In the genomic region with DNA sequence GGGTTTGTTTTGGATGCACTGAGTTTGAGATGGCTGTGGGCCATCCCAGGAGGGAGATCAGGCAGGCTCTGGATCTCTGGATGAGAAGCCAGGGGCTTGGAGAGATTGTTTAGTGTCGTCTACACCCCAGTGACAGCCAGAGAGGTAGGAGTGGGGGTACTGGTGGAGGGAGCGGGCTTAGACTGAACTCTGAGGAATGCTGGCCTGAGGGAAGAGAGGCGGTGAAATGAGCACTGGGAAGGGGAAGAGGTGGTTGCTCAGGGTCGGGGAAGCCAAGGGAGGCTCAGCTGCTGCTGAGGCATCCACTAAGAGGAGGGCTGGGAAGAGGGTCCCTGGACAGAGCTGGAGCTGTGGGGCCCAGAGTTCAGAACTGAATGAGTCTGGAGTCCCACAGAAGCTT, we compare ENCODE assay signal across 20 cellular contexts. TPM values are rescaled to one million over a fixed set of nuclear protein-coding genes. Genes with fewer than 3 reads are reported as not detected.
DNase-seq lines count a peak whose midpoint lies in the region; ATAC-seq and TF ChIP-seq lines count a peak whose summit lies in the region.
"Had no signal": no experiment of that assay in that cellular context is flagged by ENCODE, and none has a peak within 500 bp of the region (broad histone marks: within the 10 kb centered on the region; RNA-seq: fewer than 3 reads in every experiment).

No MANE protein-coding gene starts in this region.

- no peak overlapping the region for H4K8ac ChIP-seq in mesendoderm (ENCODE audit: low read depth, low read length)

- no peak overlapping the region for H4K5ac ChIP-seq in mesendoderm (ENCODE audit: low read length)

- intact Hi-C loops in heart right ventricle (cut with DNase I), result no loop called here
- intact Hi-C loops in CD14-positive monocyte (cut with micrococcal nuclease), result no loop called here

- H3K4me1 Mint-ChIP-seq in brain, result peaks cover 71% of the 10 kb centered on the region
- H3K4me1 Mint-ChIP-seq in type B pancreatic cell (ENCODE audit: unreplicated experiment), result peaks cover 49% of the 10 kb centered on the region
- H3K4me1 Mint-ChIP-seq in CD14-positive monocyte, result no peaks in the 10 kb centered on the region
- H3K4me1 Mint-ChIP-seq: CD4-positive, alpha-beta memory T cell had no signal

- no peak for DNase-seq in heart right ventricle
- DNase-seq in mesendoderm, result no peak
- no peak for DNase-seq in type B pancreatic cell (ENCODE audit: extremely low spot score, unreplicated experiment)
- DNase-seq in activated naive CD4-positive, alpha-beta T cell treated with anti-CD3 and anti-CD28 coated beads, Interleukin-2, amount 50 U/mL, for 16 hours, result no peak
- DNase-seq in CD14-positive monocyte (ENCODE audit: low spot score), result no peak
- no peak for DNase-seq in G401 (ENCODE audit: low spot score)
- DNase-seq: ACHN; CD4-positive, alpha-beta memory T cell; DMS 273 treated with DMSO at 0.1 percent for 48 hours; GOT3; IMR-90; NCI-H1105 treated with DMSO at 0.1 percent for 48 hours; NCI-H2081; NCI-H2171 treated with DMSO at 0.1 percent for 48 hours; NCI-H524 treated with DMSO at 0.1 percent for 48 hours; OCI-M1; SHP77 had no signal

- H3K4me3 ChIP-seq in heart right ventricle (peak overlapping the region in 3 of 10 donors; percentile 6 to 15 (median 12)), mesendoderm (ENCODE audit: low read length) (no peak overlapping the region)
- H3K4me3 ChIP-seq: BLaER1, SK-N-MC had no signal

- no peaks in the 10 kb centered on the region for H3K36me3 ChIP-seq in heart right ventricle
- H3K36me3 ChIP-seq in mesendoderm (ENCODE audit: control insufficient read depth, insufficient read depth, low read length), result no peaks in the 10 kb centered on the region
- H3K36me3 ChIP-seq: BLaER1 had no signal

- H3K27me3 Mint-ChIP-seq in brain (peaks cover 3% of the 10 kb centered on the region), type B pancreatic cell (peaks cover 14% of the 10 kb centered on the region), CD14-positive monocyte (ENCODE audit: low read depth in 3 of 3) (peaks cover 15 to 28% (median 20%) of the 10 kb centered on the region in 3 donors)

- H2BK120ac ChIP-seq in mesendoderm (ENCODE audit: low read depth, low read length), result no peak overlapping the region

- ATAC-seq in heart right ventricle, result peak in 2 of 8 donors; percentile 7 to 18

- no peak for TF ChIP-seq CTCF in brain (conservative IDR thresholded peaks at IDR 0.05)
- TF ChIP-seq CTCF in heart right ventricle (IDR thresholded peaks at IDR 0.05), result no peak
- TF ChIP-seq CTCF in type B pancreatic cell (conservative IDR thresholded peaks at IDR 0.05), result no peak
- no peak for TF ChIP-seq CTCF in CD14-positive monocyte (IDR thresholded peaks at IDR 0.05)

- no peak overlapping the region for H2BK15ac ChIP-seq in mesendoderm (replicated peaks; ENCODE audit: low read depth)

- H2BK5ac ChIP-seq in mesendoderm (ENCODE audit: low read length), result no peak overlapping the region

- H3K27ac Mint-ChIP-seq in brain, result peak overlapping the region; percentile 9 to 69 (median 53)
- H3K27ac Mint-ChIP-seq in type B pancreatic cell, result no peak overlapping the region
- H3K27ac Mint-ChIP-seq in CD14-positive monocyte, result no peak overlapping the region
- H3K27ac Mint-ChIP-seq: CD4-positive, alpha-beta memory T cell had no signal

- H3K4me1 ChIP-seq in heart right ventricle (peaks cover 5 to 29% (median 20%) of the 10 kb centered on the region in 9 donors), mesendoderm (ENCODE audit: control insufficient read depth, low read depth, low read length) (peaks cover 4% of the 10 kb centered on the region)

- no peaks in the 10 kb centered on the region for H3K9me3 ChIP-seq in heart right ventricle
- H3K9me3 ChIP-seq: BLaER1 had no signal

- H3K27ac ChIP-seq in heart right ventricle, result peak overlapping the region in 8 of 10 donors; percentile 12 to 78 (median 60)
- no peak overlapping the region for H3K27ac ChIP-seq in mesendoderm (ENCODE audit: low read depth, low read length)
- H3K27ac ChIP-seq: BLaER1, SK-N-MC had no signal

- no peaks in the 10 kb centered on the region for H3K79me1 ChIP-seq in mesendoderm (ENCODE audit: low read length)

- H3K9me3 Mint-ChIP-seq in brain, result no peaks in the 10 kb centered on the region
- no peaks in the 10 kb centered on the region for H3K9me3 Mint-ChIP-seq in type B pancreatic cell
- peaks cover 0 to 1% (median 0%) of the 10 kb centered on the region in 7 donors for H3K9me3 Mint-ChIP-seq in CD14-positive monocyte

- 39 to 60% methylated on average over 4 of the region's 4 CpGs for WGBS in heart right ventricle, 2 donors
- no CpG with 5 or more reads among the region's 4 CpGs for WGBS in mesendoderm (ENCODE audit: extremely low coverage, insufficient coverage, low lambda C conversion rate)

- peak overlapping the region in 1 of 5 experiments; percentile 3 for H3K4me3 Mint-ChIP-seq in brain
- peak overlapping the region; percentile 55 for H3K4me3 Mint-ChIP-seq in type B pancreatic cell
- peak overlapping the region in 1 of 2 donors; percentile 17 for H3K4me3 Mint-ChIP-seq in CD14-positive monocyte
- H3K4me3 Mint-ChIP-seq: CD4-positive, alpha-beta memory T cell had no signal

- H3K18ac ChIP-seq in mesendoderm (ENCODE audit: low read length), result no peak overlapping the region

- peaks cover 0 to 3% (median 0%) of the 10 kb centered on the region in 7 donors for H3K27me3 ChIP-seq in heart right ventricle
- H3K27me3 ChIP-seq in mesendoderm (ENCODE audit: insufficient read depth, low read length, poor library complexity), result no peaks in the 10 kb centered on the region
- H3K27me3 ChIP-seq: BLaER1 had no signal

- H3K23ac ChIP-seq in mesendoderm (ENCODE audit: low read length), result no peak overlapping the region

- H3K4me2 ChIP-seq in mesendoderm (ENCODE audit: low read length), result no peak overlapping the region
- H3K4me2 ChIP-seq: BLaER1 had no signal

- no peaks in the 10 kb centered on the region for H3K79me2 ChIP-seq in mesendoderm (ENCODE audit: control insufficient read depth, insufficient read depth, low read length)

- H3K36me3 Mint-ChIP-seq in brain, result peaks cover 13% of the 10 kb centered on the region
- H3K36me3 Mint-ChIP-seq in type B pancreatic cell, result no peaks in the 10 kb centered on the region
- no peaks in the 10 kb centered on the region for H3K36me3 Mint-ChIP-seq in CD14-positive monocyte
- H3K36me3 Mint-ChIP-seq: CD4-positive, alpha-beta memory T cell had no signal

- in situ Hi-C loops in G401 (cut with HindIII; ENCODE audit: low sequenced_read_pairs), result no loop called here

- H3K56ac ChIP-seq in mesendoderm (ENCODE audit: low read length), result peak overlapping the region; percentile 10

- H2AK5ac ChIP-seq in mesendoderm (ENCODE audit: low read length), result no peak overlapping the region

- H3K9ac ChIP-seq in mesendoderm (ENCODE audit: low read length), result no peak overlapping the region
- H3K9ac ChIP-seq: BLaER1 had no signal

- no peak overlapping the region for H3K4ac ChIP-seq in mesendoderm (ENCODE audit: low read depth, low read length)

RNA-seq across cellular contexts. Expression of a gene that starts 23.6 kb away (rescaled TPM):
- polyA plus RNA-seq in brain (ENCODE audit: insufficient read depth, low read depth, low replicate concordance), result 2.0 TPM
- under 1 TPM; 0.14 to 0.46 (median 0.27) TPM for total RNA-seq in heart right ventricle
- under 1 TPM; 0.04 to 0.22 TPM for polyA plus RNA-seq in heart right ventricle
- 1.8 TPM for polyA plus RNA-seq in mesendoderm (2013, experiment 1 of 2)
- 1.6 TPM for polyA plus RNA-seq in mesendoderm (2013, experiment 2 of 2)
- total RNA-seq in type B pancreatic cell (ENCODE audit: low replicate concordance), result 1.9 and 27.8 TPM in 2 replicates
- not detected for polyA plus RNA-seq in CD14-positive monocyte
- 5.1 and 13.0 TPM in 2 replicates for total RNA-seq in G401 (2014; rRNA removed; shearing (Covaris generic))
- total RNA-seq: CD4-positive, alpha-beta memory T cell had no signal
- polyA plus RNA-seq: CD4-positive, alpha-beta memory T cell had no signal

RNA-seq across cellular contexts. Expression of a gene that starts 37.1 kb away (rescaled TPM):
- polyA plus RNA-seq in brain (ENCODE audit: insufficient read depth, low read depth, low replicate concordance), result 22.1 TPM
- 10 to 100 TPM; 18.5 to 80.6 (median 63.3) TPM for total RNA-seq in heart right ventricle
- 10 to 100 TPM; 12.6 to 88.4 TPM for polyA plus RNA-seq in heart right ventricle
- 9.8 TPM for polyA plus RNA-seq in mesendoderm (2013, experiment 1 of 2)
- polyA plus RNA-seq in mesendoderm (2013, experiment 2 of 2), result 9.4 TPM
- 40.3 and 51.3 TPM in 2 replicates for total RNA-seq in type B pancreatic cell (ENCODE audit: low replicate concordance)
- polyA plus RNA-seq in CD14-positive monocyte, result 10 to 100 TPM in 1 of 2 donors, 1 to 10 TPM in 1; 9.3 to 12.2 TPM
- total RNA-seq in G401 (2014; rRNA removed; shearing (Covaris generic)), result 39.4 and 59.1 TPM in 2 replicates

RNA-seq across cellular contexts. Expression of a gene that starts 50.6 kb away (rescaled TPM):
- polyA plus RNA-seq in brain (ENCODE audit: insufficient read depth, low read depth, low replicate concordance), result 0.97 TPM
- total RNA-seq in heart right ventricle, result 1 to 10 TPM in 6 of 10 donors, under 1 TPM in 3, not detected in 1; 0.23 to 5.7 (median 1.1) TPM
- 1 to 10 TPM in 1 of 2 donors, under 1 TPM in 1; 0.41 to 2.0 TPM for polyA plus RNA-seq in heart right ventricle
- 0.13 TPM for polyA plus RNA-seq in mesendoderm (2013, experiment 1 of 2)
- polyA plus RNA-seq in mesendoderm (2013, experiment 2 of 2), result 0.15 TPM
- total RNA-seq in type B pancreatic cell (ENCODE audit: low replicate concordance), result 10.6 and 13.3 TPM in 2 replicates
- polyA plus RNA-seq in CD14-positive monocyte, result 10 to 100 TPM in 1 of 2 donors, 1 to 10 TPM in 1; 2.7 to 11.4 TPM
- total RNA-seq in G401 (2014; rRNA removed; shearing (Covaris generic)), result not detected in 2 replicates
- polyA plus RNA-seq: CD4-positive, alpha-beta memory T cell had no signal

RNA-seq across cellular contexts. Expression of a gene that starts 51.6 kb away (rescaled TPM):
- 2.1 TPM for polyA plus RNA-seq in brain (ENCODE audit: insufficient read depth, low read depth, low replicate concordance)
- total RNA-seq in heart right ventricle, result 10 to 100 TPM in 5 of 10 donors, 1 to 10 TPM in 5; 5.2 to 21.5 (median 10.1) TPM
- polyA plus RNA-seq in heart right ventricle, result 10 to 100 TPM in 1 of 2 donors, 1 to 10 TPM in 1; 3.0 to 18.9 TPM
- polyA plus RNA-seq in mesendoderm (2013, experiment 1 of 2), result 3.7 TPM
- polyA plus RNA-seq in mesendoderm (2013, experiment 2 of 2), result 3.0 TPM
- 41.7 and 72.1 TPM in 2 replicates for total RNA-seq in type B pancreatic cell (ENCODE audit: low replicate concordance)
- polyA plus RNA-seq in CD14-positive monocyte, result not detected
- total RNA-seq in G401 (2014; rRNA removed; shearing (Covaris generic)), result 2.3 and 2.8 TPM in 2 replicates
- total RNA-seq: CD4-positive, alpha-beta memory T cell; IMR-90 had no signal
- polyA plus RNA-seq: CD4-positive, alpha-beta memory T cell had no signal

Comparison
In these comparisons a context has a peak if more than half of its experiments do, and no peak if none do; other contexts are left out.
1. H3K27ac Mint-ChIP-seq: peak in brain (5 of 5); none in type B pancreatic cell (single experiment) and CD14-positive monocyte (0 of 7).